Comparison of ENCODE assay signal across 17 cellular contexts in genomic region chr11:65885808-65886536, GRCh38. TPM values are rescaled to one million over a fixed set of nuclear protein-coding genes. Genes with fewer than 3 reads are reported as not detected.
DNase-seq lines count a peak whose midpoint lies in the region; ATAC-seq, FAIRE-seq and TF ChIP-seq lines count a peak whose summit lies in the region.
"Had no signal": no experiment of that assay in that cellular context is flagged by ENCODE, and none has a peak within 500 bp of the region (broad histone marks: within the 10 kb centered on the region; RNA-seq: fewer than 3 reads in every experiment).

No MANE protein-coding gene starts in this region.

- H3K27ac Mint-ChIP-seq in T-helper 1 cell treated with Interleukin-12 subunit alpha and Interleukin-12 subunit beta and Interleukin-4 antibody, amounts not matched to agents 30 μg/mL and 1 μg/mL, for 36 hours: no peak overlapping the region
- no peak overlapping the region for H3K27ac Mint-ChIP-seq in neural progenitor cell

- DNase-seq in T-helper 1 cell (no peak), K562 (ENCODE audit: extremely low read depth in 1 of 4, low spot score in 3 of 4) (no peak), neural progenitor cell (ENCODE audit: low spot score) (no peak), activated gamma-delta T cell treated with Interleukin-2 at 50 U/mL for 16 hours (no peak), GM19239 (ENCODE audit: insufficient read length, low spot score) (no peak), GM20000 (ENCODE audit: low spot score) (no peak)
- DNase-seq: 8988T; cerebellar nuclear complex; COR-L47; GF-D8; NCI-H510A treated with DMSO at 0.1 percent for 48 hours; stimulated activated CD4-positive, alpha-beta T cell treated with anti-CD3 and anti-CD28 coated beads, Interleukin-4, amount 100 ng/mL, for 4 hours; stimulated activated naive CD4-positive, alpha-beta T cell had no signal

- TF ChIP-seq CTCF in Loucy (conservative IDR thresholded peaks at IDR 0.05; ENCODE audit: low read length) (no peak), K562 (IDR thresholded peaks at IDR 0.05 in 2 of 3, conservative IDR thresholded peaks at IDR 0.05 in 1 of 3; ENCODE audit: insufficient read depth in 2 of 3, low read depth in 1 of 3, low read length in 3 of 3) (no peak), neural progenitor cell (IDR thresholded peaks at IDR 0.05) (no peak), GM20000 (IDR thresholded peaks at IDR 0.05; ENCODE audit: extremely low read depth, missing control alignments) (no peak)

- H3K27me3 ChIP-seq in Loucy (ENCODE audit: insufficient read depth, low read length, poor library complexity, severe bottlenecking) (no peaks in the 10 kb centered on the region), K562 (ENCODE audit: control insufficient read depth in 2 of 2, insufficient read depth in 2 of 2, low read length in 2 of 2) (no peaks in the 10 kb centered on the region), neural progenitor cell (peaks cover 18% of the 10 kb centered on the region)
- H3K27me3 ChIP-seq: right atrium auricular region had no signal

- H3K4me3 Mint-ChIP-seq in T-helper 1 cell treated with Interleukin-12 subunit alpha and Interleukin-12 subunit beta and Interleukin-4 antibody, amounts not matched to agents 30 μg/mL and 1 μg/mL, for 36 hours: peak overlapping the region; percentile 92
- peak overlapping the region; percentile 98 for H3K4me3 Mint-ChIP-seq in neural progenitor cell

- H3K9me3 ChIP-seq in Loucy (ENCODE audit: insufficient read depth, low read depth, low read length): no peaks in the 10 kb centered on the region
- no peaks in the 10 kb centered on the region for H3K9me3 ChIP-seq in K562 (replicated peaks; ENCODE audit: control insufficient read depth, insufficient read depth, low read depth, low read length)
- no peaks in the 10 kb centered on the region for H3K9me3 ChIP-seq in neural progenitor cell (ENCODE audit: low read depth)
- H3K9me3 ChIP-seq: right atrium auricular region had no signal

- in situ Hi-C loops in K562 (cut with MboI): no loop called here

- H3K9me1 ChIP-seq in K562 (ENCODE audit: control insufficient read depth, insufficient read depth, low read length): no peaks in the 10 kb centered on the region

- H3K9me2 ChIP-seq in Loucy (replicated peaks; ENCODE audit: low read depth, low read length): no peaks in the 10 kb centered on the region

- peaks cover 11% of the 10 kb centered on the region; the same call in 1 of the 2 replicates for H3K36me3 ChIP-seq in Loucy (ENCODE audit: insufficient read depth, low read length)
- peaks cover 50% of the 10 kb centered on the region for H3K36me3 ChIP-seq in K562 (ENCODE audit: control insufficient read depth, insufficient read depth, low read length)
- peaks cover 4% of the 10 kb centered on the region for H3K36me3 ChIP-seq in neural progenitor cell

- H3F3A ChIP-seq in Loucy (ENCODE audit: low read depth) (no peaks in the 10 kb centered on the region), neural progenitor cell (ENCODE audit: low read depth) (peaks cover 41% of the 10 kb centered on the region)

- H3K4me1 ChIP-seq in Loucy (ENCODE audit: insufficient read depth, low read length, poor library complexity, severe bottlenecking): peaks cover 53% of the 10 kb centered on the region
- H3K4me1 ChIP-seq in K562 (replicated peaks in 1 of 2; ENCODE audit: control insufficient read depth in 2 of 2, insufficient read depth in 2 of 2, low read length in 2 of 2): peaks cover 15 to 51% of the 10 kb centered on the region in 2 experiments
- H3K4me1 ChIP-seq in neural progenitor cell: peaks cover 14% of the 10 kb centered on the region

- H3K9ac ChIP-seq in Loucy (ENCODE audit: low read depth, low read length, poor library complexity, severe bottlenecking) (peak overlapping the region; percentile 82), K562 (ENCODE audit: insufficient read depth in 1 of 2, low read depth in 2 of 2, low read length in 2 of 2) (no peak overlapping the region), neural progenitor cell (no peak overlapping the region)

- H3K27ac ChIP-seq in K562 (ENCODE audit: extremely low read depth, low read depth, low read length) (no peak overlapping the region), neural progenitor cell (no peak overlapping the region)
- H3K27ac ChIP-seq: epithelial cell of prostate had no signal

- H4K20me1 ChIP-seq in Loucy (ENCODE audit: insufficient read depth, low read length, poor library complexity, severe bottlenecking) (peaks cover 8% of the 10 kb centered on the region), K562 (replicated peaks; ENCODE audit: control insufficient read depth, insufficient read depth, low read length) (peaks cover 3% of the 10 kb centered on the region; the same call in 1 of the 2 replicates), neural progenitor cell (ENCODE audit: low read depth) (peaks cover 14% of the 10 kb centered on the region)

- H2AFZ ChIP-seq in Loucy (ENCODE audit: low read length) (no peak overlapping the region), K562 (ENCODE audit: low read depth, low read length) (no peak overlapping the region), neural progenitor cell (replicated peaks) (no peak overlapping the region)

- no peak for TF ChIP-seq POLR2A in K562 (conservative IDR thresholded peaks at IDR 0.05)

- no peaks in the 10 kb centered on the region for H3K9me3 Mint-ChIP-seq in T-helper 1 cell treated with Interleukin-12 subunit alpha and Interleukin-12 subunit beta and Interleukin-4 antibody, amounts not matched to agents 30 μg/mL and 1 μg/mL, for 36 hours
- no peaks in the 10 kb centered on the region for H3K9me3 Mint-ChIP-seq in neural progenitor cell

- POLR2A ChIA-PET in K562 (lab: Yijun Ruan, JAX): interaction anchor here (0.7 to 14.4 kb wide), 7 partner anchors 9 to 222 kb away, joined by 3 to 147 read pairs (median 10); partner anchors contain the start of genes CFL1, FOSL1, MUS81 and RNASEH2C

- H3K79me2 ChIP-seq in Loucy (ENCODE audit: insufficient read depth, low read length) (peaks cover 46% of the 10 kb centered on the region), K562 (ENCODE audit: control insufficient read depth, insufficient read depth, low read length) (peaks cover 23% of the 10 kb centered on the region), neural progenitor cell (ENCODE audit: low read depth) (peaks cover 18% of the 10 kb centered on the region)

- peaks cover 46% of the 10 kb centered on the region for H3K4me1 Mint-ChIP-seq in T-helper 1 cell treated with Interleukin-12 subunit alpha and Interleukin-12 subunit beta and Interleukin-4 antibody, amounts not matched to agents 30 μg/mL and 1 μg/mL, for 36 hours (ENCODE audit: low read depth)
- H3K4me1 Mint-ChIP-seq in neural progenitor cell: peaks cover 41% of the 10 kb centered on the region

- FAIRE-seq in K562 (lab: Jason Lieb, UNC): no peak
- no peak for FAIRE-seq in GM19239 (lab: Jason Lieb, UNC)

- WGBS in K562 (ENCODE audit: insufficient coverage, low coverage, missing lambda C conversion rate): 80% methylated on average over 10 of the region's 12 CpGs

- H3K36me3 Mint-ChIP-seq in T-helper 1 cell treated with Interleukin-12 subunit alpha and Interleukin-12 subunit beta and Interleukin-4 antibody, amounts not matched to agents 30 μg/mL and 1 μg/mL, for 36 hours (ENCODE audit: low read depth): peaks cover 23% of the 10 kb centered on the region
- peaks cover 25% of the 10 kb centered on the region for H3K36me3 Mint-ChIP-seq in neural progenitor cell

- ATAC-seq in K562: no peak

- peak overlapping the region; percentile 85 for H3K4me3 ChIP-seq in Loucy (ENCODE audit: low read length, poor library complexity, severe bottlenecking)
- H3K4me3 ChIP-seq in K562: no peak overlapping the region
- no peak overlapping the region for H3K4me3 ChIP-seq in neural progenitor cell
- H3K4me3 ChIP-seq: right atrium auricular region had no signal

- intact Hi-C loops in K562 (cut with micrococcal nuclease): loop anchor here (5.0 kb wide), 2 partner anchors 104 to 174 kb away; partner anchors contain the start of genes AP5B1 and KAT5

- CTCF ChIA-PET in K562 (lab: Yijun Ruan, JAX; ENCODE audit: low intra/inter-chr PET ratio): interaction anchor here (0.5 to 1.4 kb wide), 3 partner anchors 11 to 260 kb away, joined by 3 to 5 read pairs (median 4); partner anchors contain the start of gene MUS81

- TF ChIP-seq EP300 in K562 (IDR thresholded peaks at IDR 0.05; ENCODE audit: low read length): no peak

- H3K4me2 ChIP-seq in Loucy (ENCODE audit: low read depth, low read length, poor library complexity, severe bottlenecking): peak overlapping the region; percentile 92
- H3K4me2 ChIP-seq in K562 (ENCODE audit: insufficient read depth, low read length): no peak overlapping the region
- H3K4me2 ChIP-seq in neural progenitor cell: no peak overlapping the region

- no TSS peak for BruUV-seq in K562 (replicated peaks; lab: Mats Ljungman, UMichigan)

- no peak for TF ChIP-seq RAD21 in K562 (CRISPR knock-in tag; conservative IDR thresholded peaks at IDR 0.05 in 1 of 2, IDR thresholded peaks at IDR 0.05 in 1 of 2)

- no peaks in the 10 kb centered on the region for H3K27me3 Mint-ChIP-seq in T-helper 1 cell treated with Interleukin-12 subunit alpha and Interleukin-12 subunit beta and Interleukin-4 antibody, amounts not matched to agents 30 μg/mL and 1 μg/mL, for 36 hours (ENCODE audit: low read depth)
- H3K27me3 Mint-ChIP-seq in neural progenitor cell (ENCODE audit: insufficient read depth, low read depth): no peaks in the 10 kb centered on the region

RNA-seq across cellular contexts. Expression of gene FIBP, which starts 2.3 kb away (rescaled TPM):
- total RNA-seq in K562 (2011; cell fraction: chromatin; rRNA removed; ENCODE audit: low replicate concordance): 53.7 and 168 TPM in 2 replicates
- 118 and 119 TPM in 2 replicates for total RNA-seq in K562 (2011; cell fraction: nucleolus; rRNA removed)
- 83.9 and 91.0 TPM in 2 replicates for total RNA-seq in K562 (2011; cell fraction: nucleoplasm; rRNA removed)
- total RNA-seq in K562 (2014; rRNA removed): 77.2 and 98.5 TPM in 2 replicates
- total RNA-seq in K562 (2014; rRNA removed; fragmentation: Illumina TruSeq; extraction: Trizol): 36.8 and 44.6 TPM in 2 replicates
- total RNA-seq in K562 (2015; rRNA removed; fragmentation: Illumina TruSeq; extraction: Trizol): 45.8 and 46.8 TPM in 2 replicates
- 51.1 and 54.0 TPM in 2 replicates for total RNA-seq in K562 (2021)
- 58.8 and 69.4 TPM in 2 replicates for polyA plus RNA-seq in K562 (2011; rRNA removed)
- 81.2 and 144 TPM in 2 replicates for polyA plus RNA-seq in K562 (2011; cell fraction: cytosol; rRNA removed)
- polyA plus RNA-seq in K562 (2011; cell fraction: nucleus; rRNA removed): 131 and 187 TPM in 2 replicates
- polyA plus RNA-seq in K562 (2012): 65.8 and 94.8 TPM in 2 replicates
- 48.6 and 62.8 TPM in 2 replicates for polyA plus RNA-seq in K562 (2014; fragmentation: Illumina TruSeq; extraction: Trizol)
- 10 to 100 TPM; 41.2 to 46.2 TPM for polyA plus RNA-seq in K562 (2014; fragmentation: Nextera tagmentation; extraction: Ambion mirVana)
- polyA plus RNA-seq in K562 (2014; rRNA removed): 79.2 and 82.8 TPM in 2 replicates
- 43.2 and 46.4 TPM in 2 replicates for polyA minus RNA-seq in K562 (2011; rRNA and poly(A)+ RNA removed)
- 59.7 and 70.4 TPM in 2 replicates for polyA minus RNA-seq in K562 (2011; cell fraction: cytosol; rRNA and poly(A)+ RNA removed)
- polyA minus RNA-seq in K562 (2011; cell fraction: nucleus; rRNA and poly(A)+ RNA removed): 47.0 and 54.9 TPM in 2 replicates
- total RNA-seq in neural progenitor cell (ENCODE audit: low replicate concordance): 92.1 and 113 TPM in 2 replicates

RNA-seq across cellular contexts. Expression of gene CCDC85B, which starts 4.5 kb away (rescaled TPM):
- total RNA-seq in K562 (2011; cell fraction: chromatin; rRNA removed; ENCODE audit: low replicate concordance): 1.2 and 7.1 TPM in 2 replicates
- total RNA-seq in K562 (2011; cell fraction: nucleolus; rRNA removed): 15.7 and 17.8 TPM in 2 replicates
- total RNA-seq in K562 (2011; cell fraction: nucleoplasm; rRNA removed): 7.0 and 7.4 TPM in 2 replicates
- total RNA-seq in K562 (2014; rRNA removed): 138 and 161 TPM in 2 replicates
- 0.26 and 0.29 TPM in 2 replicates for total RNA-seq in K562 (2014; rRNA removed; fragmentation: Illumina TruSeq; extraction: Trizol)
- 6.2 and 11.7 TPM in 2 replicates for total RNA-seq in K562 (2015; rRNA removed; fragmentation: Illumina TruSeq; extraction: Trizol)
- 64.4 and 74.8 TPM in 2 replicates for total RNA-seq in K562 (2021)
- 6.8 and 7.9 TPM in 2 replicates for polyA plus RNA-seq in K562 (2011; rRNA removed)
- polyA plus RNA-seq in K562 (2011; cell fraction: cytosol; rRNA removed): 19.3 and 81.8 TPM in 2 replicates
- polyA plus RNA-seq in K562 (2011; cell fraction: nucleus; rRNA removed): 7.6 and 15.8 TPM in 2 replicates
- 35.5 and 38.4 TPM in 2 replicates for polyA plus RNA-seq in K562 (2012)
- 0.30 and 1.9 TPM in 2 replicates for polyA plus RNA-seq in K562 (2014; fragmentation: Illumina TruSeq; extraction: Trizol)
- polyA plus RNA-seq in K562 (2014; fragmentation: Nextera tagmentation; extraction: Ambion mirVana): under 1 TPM; 0.14 to 0.29 TPM
- polyA plus RNA-seq in K562 (2014; rRNA removed): 92.3 TPM in 2 replicates
- 0.27 and 0.49 TPM in 2 replicates for polyA minus RNA-seq in K562 (2011; rRNA and poly(A)+ RNA removed)
- 11.3 and 22.7 TPM in 2 replicates for polyA minus RNA-seq in K562 (2011; cell fraction: cytosol; rRNA and poly(A)+ RNA removed)
- 9.6 and 14.0 TPM in 2 replicates for polyA minus RNA-seq in K562 (2011; cell fraction: nucleus; rRNA and poly(A)+ RNA removed)
- total RNA-seq in neural progenitor cell (ENCODE audit: low replicate concordance): 3.9 and 23.1 TPM in 2 replicates

RNA-seq across cellular contexts. Expression of gene CTSW, which starts 6.3 kb away (rescaled TPM):
- not detected in 2 replicates for total RNA-seq in K562 (2011; cell fraction: chromatin; rRNA removed; ENCODE audit: low replicate concordance)
- not detected in 2 replicates for total RNA-seq in K562 (2011; cell fraction: nucleolus; rRNA removed)
- total RNA-seq in K562 (2011; cell fraction: nucleoplasm; rRNA removed): not detected in 2 replicates
- not detected in 2 replicates for total RNA-seq in K562 (2014; rRNA removed)
- total RNA-seq in K562 (2014; rRNA removed; fragmentation: Illumina TruSeq; extraction: Trizol): not detected in 2 replicates
- total RNA-seq in K562 (2015; rRNA removed; fragmentation: Illumina TruSeq; extraction: Trizol): not detected in 2 replicates
- total RNA-seq in K562 (2021): not detected in 2 replicates
- 0.05 TPM in 1 of 2 replicates, not detected in the other for polyA plus RNA-seq in K562 (2011; rRNA removed)
- 0.07 TPM in 1 of 2 replicates, not detected in the other for polyA plus RNA-seq in K562 (2011; cell fraction: cytosol; rRNA removed)
- 0.11 and 0.13 TPM in 2 replicates for polyA plus RNA-seq in K562 (2011; cell fraction: nucleus; rRNA removed)
- 0.11 and 0.16 TPM in 2 replicates for polyA plus RNA-seq in K562 (2012)
- not detected in 2 replicates for polyA plus RNA-seq in K562 (2014; fragmentation: Illumina TruSeq; extraction: Trizol)
- polyA plus RNA-seq in K562 (2014; fragmentation: Nextera tagmentation; extraction: Ambion mirVana): under 1 TPM in 1 of 2 experiments, not detected in 1; 0.04 TPM
- not detected in 2 replicates for polyA plus RNA-seq in K562 (2014; rRNA removed)
- polyA minus RNA-seq in K562 (2011; rRNA and poly(A)+ RNA removed): not detected in 2 replicates
- not detected in 2 replicates for polyA minus RNA-seq in K562 (2011; cell fraction: cytosol; rRNA and poly(A)+ RNA removed)
- polyA minus RNA-seq in K562 (2011; cell fraction: nucleus; rRNA and poly(A)+ RNA removed): not detected in 2 replicates
- not detected in 2 replicates for total RNA-seq in neural progenitor cell (ENCODE audit: low replicate concordance)

RNA-seq across cellular contexts. Expression of gene EFEMP2, which starts 13.4 kb away (rescaled TPM):
- 12.1 and 30.7 TPM in 2 replicates for total RNA-seq in K562 (2011; cell fraction: chromatin; rRNA removed; ENCODE audit: low replicate concordance)
- 15.1 and 19.3 TPM in 2 replicates for total RNA-seq in K562 (2011; cell fraction: nucleolus; rRNA removed)
- 11.3 and 15.8 TPM in 2 replicates for total RNA-seq in K562 (2011; cell fraction: nucleoplasm; rRNA removed)
- total RNA-seq in K562 (2014; rRNA removed) (0.64 and 0.86 TPM in 2 replicates), K562 (2014; rRNA removed; fragmentation: Illumina TruSeq; extraction: Trizol) (0.07 and 0.32 TPM in 2 replicates), K562 (2015; rRNA removed; fragmentation: Illumina TruSeq; extraction: Trizol) (0.57 and 0.58 TPM in 2 replicates), K562 (2021) (1.6 and 2.6 TPM in 2 replicates), neural progenitor cell (ENCODE audit: low replicate concordance) (9.2 and 25.1 TPM in 2 replicates)
- polyA plus RNA-seq in K562 (2011; rRNA removed) (2.0 and 3.9 TPM in 2 replicates), K562 (2014; fragmentation: Illumina TruSeq; extraction: Trizol) (0.74 and 1.1 TPM in 2 replicates), K562 (2014; fragmentation: Nextera tagmentation; extraction: Ambion mirVana) (under 1 TPM in 1 of 2 experiments, not detected in 1; 0.13 TPM), K562 (2014; rRNA removed) (2.9 TPM in 2 replicates)
- polyA plus RNA-seq in K562 (2011; cell fraction: cytosol; rRNA removed): 3.3 and 4.7 TPM in 2 replicates
- polyA plus RNA-seq in K562 (2011; cell fraction: nucleus; rRNA removed): 41.3 and 54.9 TPM in 2 replicates
- polyA plus RNA-seq in K562 (2012): 1.3 and 4.2 TPM in 2 replicates
- polyA minus RNA-seq in K562 (2011; rRNA and poly(A)+ RNA removed): 0.53 and 1.2 TPM in 2 replicates
- 1.3 TPM in 1 of 2 replicates, not detected in the other for polyA minus RNA-seq in K562 (2011; cell fraction: cytosol; rRNA and poly(A)+ RNA removed)
- 7.5 and 7.8 TPM in 2 replicates for polyA minus RNA-seq in K562 (2011; cell fraction: nucleus; rRNA and poly(A)+ RNA removed)

RNA-seq across cellular contexts. Expression of gene FOSL1, which starts 14.2 kb away (rescaled TPM):
- 27.7 and 48.1 TPM in 2 replicates for total RNA-seq in K562 (2011; cell fraction: chromatin; rRNA removed; ENCODE audit: low replicate concordance)
- total RNA-seq in K562 (2011; cell fraction: nucleolus; rRNA removed): 22.8 and 24.7 TPM in 2 replicates
- 23.9 and 41.4 TPM in 2 replicates for total RNA-seq in K562 (2011; cell fraction: nucleoplasm; rRNA removed)
- 18.6 and 21.3 TPM in 2 replicates for total RNA-seq in K562 (2014; rRNA removed)
- 4.6 and 6.2 TPM in 2 replicates for total RNA-seq in K562 (2014; rRNA removed; fragmentation: Illumina TruSeq; extraction: Trizol)
- 10.0 and 12.4 TPM in 2 replicates for total RNA-seq in K562 (2015; rRNA removed; fragmentation: Illumina TruSeq; extraction: Trizol)
- 26.1 and 28.7 TPM in 2 replicates for total RNA-seq in K562 (2021)
- polyA plus RNA-seq in K562 (2011; rRNA removed): 5.3 and 9.0 TPM in 2 replicates
- 7.6 and 12.9 TPM in 2 replicates for polyA plus RNA-seq in K562 (2011; cell fraction: cytosol; rRNA removed)
- polyA plus RNA-seq in K562 (2011; cell fraction: nucleus; rRNA removed): 10.1 and 26.6 TPM in 2 replicates
- polyA plus RNA-seq in K562 (2012): 24.9 and 29.1 TPM in 2 replicates
- polyA plus RNA-seq in K562 (2014; fragmentation: Illumina TruSeq; extraction: Trizol): 26.9 and 39.6 TPM in 2 replicates
- polyA plus RNA-seq in K562 (2014; fragmentation: Nextera tagmentation; extraction: Ambion mirVana): 1 to 10 TPM; 3.5 to 4.2 TPM
- polyA plus RNA-seq in K562 (2014; rRNA removed): 16.3 and 16.9 TPM in 2 replicates
- 4.3 and 5.1 TPM in 2 replicates for polyA minus RNA-seq in K562 (2011; rRNA and poly(A)+ RNA removed)
- polyA minus RNA-seq in K562 (2011; cell fraction: cytosol; rRNA and poly(A)+ RNA removed): 7.8 and 8.3 TPM in 2 replicates
- 6.1 and 10.8 TPM in 2 replicates for polyA minus RNA-seq in K562 (2011; cell fraction: nucleus; rRNA and poly(A)+ RNA removed)
- total RNA-seq in neural progenitor cell (ENCODE audit: low replicate concordance): not detected in 2 replicates
